In genomic region chr6:116381000-116381399, GRCh38 we compare ENCODE assay signal across 19 cellular contexts. TPM values are rescaled to one million over a fixed set of nuclear protein-coding genes. Genes with fewer than 3 reads are reported as not detected.
DNase-seq lines count a peak whose midpoint lies in the region; ATAC-seq, FAIRE-seq and TF ChIP-seq lines count a peak whose summit lies in the region.
"Had no signal": no experiment of that assay in that cellular context is flagged by ENCODE, and none has a peak within 500 bp of the region (broad histone marks: within the 10 kb centered on the region; RNA-seq: fewer than 3 reads in every experiment).

No MANE protein-coding gene starts in this region.

- no peak overlapping the region for H3K56ac ChIP-seq in mesendoderm (ENCODE audit: low read length)

- no peak overlapping the region for H4K5ac ChIP-seq in mesendoderm (ENCODE audit: low read length)

- no peaks in the 10 kb centered on the region for H3K9me3 ChIP-seq in lower lobe of right lung
- H3K9me3 ChIP-seq in body of pancreas = no peaks in the 10 kb centered on the region
- no peaks in the 10 kb centered on the region for H3K9me3 ChIP-seq in psoas muscle
- H3K9me3 ChIP-seq: BE2C had no signal

- no peak overlapping the region for H3K23ac ChIP-seq in mesendoderm (ENCODE audit: low read length)

- WGBS in mesendoderm (ENCODE audit: extremely low coverage, insufficient coverage, low lambda C conversion rate) = 100% methylated on average over 1 of the region's 3 CpGs
- 65% methylated on average over 3 of the region's 3 CpGs for WGBS in body of pancreas, 2 donors
- WGBS in psoas muscle, 3 donors = 74 to 86% (median 77%) methylated on average over 3 of the region's 3 CpGs

- no peak overlapping the region for H2BK15ac ChIP-seq in mesendoderm (replicated peaks; ENCODE audit: low read depth)

- H2BK5ac ChIP-seq in mesendoderm (ENCODE audit: low read length) = no peak overlapping the region

- peaks cover 76% of the 10 kb centered on the region for H3K4me1 Mint-ChIP-seq in chondrocyte (ENCODE audit: low read depth)

- peak; percentile 16 for FAIRE-seq in GM12891 (lab: Jason Lieb, UNC)
- FAIRE-seq: H54 had no signal

- TF ChIP-seq POLR2A in GM12891 (IDR thresholded peaks at IDR 0.05; ENCODE audit: low read depth, low read length) = no peak
- no peak for TF ChIP-seq POLR2A in body of pancreas (IDR thresholded peaks at IDR 0.05)

- DNase-seq in GM12891 (ENCODE audit: insufficient read length, low spot score) = no peak
- DNase-seq in NCI-H226 = peak; percentile 97
- DNase-seq in chondrocyte (ENCODE audit: low spot score) = no peak
- DNase-seq in mesendoderm = peak; percentile 73
- DNase-seq in lower lobe of right lung = no peak
- DNase-seq in body of pancreas = no peak
- DNase-seq in psoas muscle = no peak
- DNase-seq in activated CD4-positive, alpha-beta T cell treated with anti-CD3 and anti-CD28 coated beads, Interleukin-2, amount 50 U/mL, for 4 hours = no peak
- DNase-seq: BE2C; CD8-positive, alpha-beta T cell; GF-D8; Kasumi-1; NCI-H1436 treated with DMSO at 0.1 percent for 48 hours; NCI-H2081; NCI-H2227 treated with DMSO at 0.1 percent for 48 hours; PC-9 had no signal

- H3K9ac ChIP-seq in mesendoderm (ENCODE audit: low read length) = no peak overlapping the region

- peaks cover 5% of the 10 kb centered on the region for H3K79me1 ChIP-seq in mesendoderm (ENCODE audit: low read length)

- H4K8ac ChIP-seq in mesendoderm (ENCODE audit: low read depth, low read length) = no peak overlapping the region

- H3K79me2 ChIP-seq in mesendoderm (ENCODE audit: control insufficient read depth, insufficient read depth, low read length) = peaks cover 13% of the 10 kb centered on the region

- no peak overlapping the region for H3K27ac ChIP-seq in mesendoderm (ENCODE audit: low read depth, low read length)
- H3K27ac ChIP-seq in lower lobe of right lung = no peak overlapping the region
- no peak overlapping the region for H3K27ac ChIP-seq in body of pancreas
- H3K27ac ChIP-seq in psoas muscle = no peak overlapping the region
- H3K27ac ChIP-seq: PC-9, SK-N-MC had no signal

- H2AK5ac ChIP-seq in mesendoderm (ENCODE audit: low read length) = no peak overlapping the region

- no peak overlapping the region for H3K4me2 ChIP-seq in mesendoderm (ENCODE audit: low read length)
- H3K4me2 ChIP-seq: PC-9 had no signal

- no peak overlapping the region for H3K18ac ChIP-seq in mesendoderm (ENCODE audit: low read length)

- no peaks in the 10 kb centered on the region for H3K9me3 Mint-ChIP-seq in chondrocyte (ENCODE audit: low read depth)
- H3K9me3 Mint-ChIP-seq: CD8-positive, alpha-beta T cell had no signal

- peaks cover 5% of the 10 kb centered on the region for H3K36me3 Mint-ChIP-seq in chondrocyte (ENCODE audit: low read depth)
- H3K36me3 Mint-ChIP-seq: CD8-positive, alpha-beta T cell had no signal

- H3K27me3 ChIP-seq in mesendoderm (ENCODE audit: insufficient read depth, low read length, poor library complexity) = no peaks in the 10 kb centered on the region
- no peaks in the 10 kb centered on the region for H3K27me3 ChIP-seq in lower lobe of right lung (ENCODE audit: low read depth)
- no peaks in the 10 kb centered on the region for H3K27me3 ChIP-seq in body of pancreas
- no peaks in the 10 kb centered on the region for H3K27me3 ChIP-seq in psoas muscle (ENCODE audit: insufficient read depth in 3 of 3, low read length in 2 of 3)
- H3K27me3 ChIP-seq: BE2C had no signal

- no peaks in the 10 kb centered on the region for H3K36me3 ChIP-seq in mesendoderm (ENCODE audit: control insufficient read depth, insufficient read depth, low read length)
- no peaks in the 10 kb centered on the region for H3K36me3 ChIP-seq in lower lobe of right lung
- H3K36me3 ChIP-seq in body of pancreas (replicated peaks in 1 of 2; ENCODE audit: insufficient read depth in 1 of 2, low read depth in 2 of 2) = no peaks in the 10 kb centered on the region
- H3K36me3 ChIP-seq in psoas muscle (ENCODE audit: insufficient read depth in 1 of 2, low read depth in 1 of 2) = no peaks in the 10 kb centered on the region
- H3K36me3 ChIP-seq: BE2C had no signal

- peak overlapping the region; percentile 24 for H3K27ac Mint-ChIP-seq in chondrocyte (ENCODE audit: unreplicated experiment)
- H3K27ac Mint-ChIP-seq: CD8-positive, alpha-beta T cell had no signal

- intact Hi-C loops in lower lobe of right lung (cut with DNase I) (no loop called here), body of pancreas (cut with DNase I) (no loop called here), psoas muscle (cut with DNase I) (no loop called here)

- no peaks in the 10 kb centered on the region for H3K27me3 Mint-ChIP-seq in chondrocyte (ENCODE audit: low read depth)

- ATAC-seq in lower lobe of right lung = no peak
- no peak for ATAC-seq in body of pancreas
- no peak for ATAC-seq in psoas muscle
- ATAC-seq: CD8-positive, alpha-beta T cell; Right ventricle myocardium inferior had no signal

- H3K4me3 Mint-ChIP-seq in chondrocyte (ENCODE audit: unreplicated experiment) = no peak overlapping the region
- H3K4me3 Mint-ChIP-seq: CD8-positive, alpha-beta T cell had no signal

- no peak overlapping the region for H3K4me3 ChIP-seq in mesendoderm (ENCODE audit: low read length)
- H3K4me3 ChIP-seq in lower lobe of right lung = no peak overlapping the region
- H3K4me3 ChIP-seq in body of pancreas = no peak overlapping the region
- H3K4me3 ChIP-seq in psoas muscle = no peak overlapping the region
- H3K4me3 ChIP-seq: PC-9, SK-N-MC had no signal

- TF ChIP-seq CTCF in chondrocyte (IDR thresholded peaks at IDR 0.05) (no peak), lower lobe of right lung (IDR thresholded peaks at IDR 0.05) (no peak), body of pancreas (IDR thresholded peaks at IDR 0.05) (no peak), psoas muscle (IDR thresholded peaks at IDR 0.05) (no peak)

- H2BK120ac ChIP-seq in mesendoderm (ENCODE audit: low read depth, low read length) = no peak overlapping the region

- H3K4ac ChIP-seq in mesendoderm (ENCODE audit: low read depth, low read length) = no peak overlapping the region

- H3K4me1 ChIP-seq in mesendoderm (ENCODE audit: control insufficient read depth, low read depth, low read length) (peaks cover 10% of the 10 kb centered on the region), lower lobe of right lung (peaks cover 7% of the 10 kb centered on the region), body of pancreas (no peaks in the 10 kb centered on the region), psoas muscle (peaks cover 19% of the 10 kb centered on the region)

TF ChIP-seq in GM12891, 5 proteins besides CTCF, POLR2A, EP300 and RAD21:
- TF ChIP-seq POLR2AphosphoS5 (IDR thresholded peaks at IDR 0.05; ENCODE audit: low read depth, low read length) (peak; percentile 36; the same call in 1 of the 2 replicates), TAF1 (IDR thresholded peaks at IDR 0.05; ENCODE audit: low read depth, low read length) (no peak)

RNA-seq across cellular contexts. Expression of gene DSE, which starts 10.3 kb away (rescaled TPM):
- polyA plus RNA-seq in GM12891 (2012; ENCODE audit: low read depth, missing spikeins) = 22.8 TPM
- total RNA-seq in chondrocyte (71.9 to 95.0 TPM (median 78.0 TPM) in 3 replicates), lower lobe of right lung (59.7 TPM), body of pancreas (10 to 100 TPM in 1 of 2 donors, 1 to 10 TPM in 1; 8.6 to 14.0 TPM), psoas muscle (10 to 100 TPM in 3 of 4 donors, 1 to 10 TPM in 1; 9.6 to 26.7 (median 12.1) TPM)
- 24.8 TPM for polyA plus RNA-seq in mesendoderm (2013, experiment 1 of 2)
- polyA plus RNA-seq in mesendoderm (2013, experiment 2 of 2) = 25.2 TPM
- polyA plus RNA-seq in psoas muscle = 1 to 10 TPM; 2.3 to 5.2 (median 3.2) TPM

Comparison
In these comparisons a context has a peak if more than half of its experiments do, and no peak if none do; other contexts are left out.
1. DNase-seq: peak in NCI-H226 (single experiment) and mesendoderm (single experiment); none in GM12891 (single experiment), chondrocyte (single experiment), lower lobe of right lung (single experiment), body of pancreas (0 of 4), psoas muscle (0 of 2) and activated CD4-positive, alpha-beta T cell treated with anti-CD3 and anti-CD28 coated beads, Interleukin-2, amount 50 U/mL, for 4 hours (0 of 2).